In genomic region chr7:150325110-150325611, GRCh38 we compare ENCODE assay signal across 10 cellular contexts. TPM values are rescaled to one million over a fixed set of nuclear protein-coding genes. Genes with fewer than 3 reads are reported as not detected.
DNase-seq lines count a peak whose midpoint lies in the region; ATAC-seq and TF ChIP-seq lines count a peak whose summit lies in the region.
"Had no signal": no experiment of that assay in that cellular context is flagged by ENCODE, and none has a peak within 500 bp of the region (broad histone marks: within the 10 kb centered on the region; RNA-seq: fewer than 3 reads in every experiment).

No MANE protein-coding gene starts in this region.

- POLR2A ChIA-PET in activated naive CD8-positive, alpha-beta T cell treated with anti-CD3 and anti-CD28 coated beads, Interleukin-2, amount 10 ng/mL, durations not matched to agents 7 days and 5 days (lab: Charles Lee): no interaction called here

- H3K27me3 Mint-ChIP-seq in activated naive CD4-positive, alpha-beta T cell treated with anti-CD3 and anti-CD28 coated beads, Interleukin-2, amount 50 U/mL, for 24 hours: no peaks in the 10 kb centered on the region
- no peaks in the 10 kb centered on the region for H3K27me3 Mint-ChIP-seq in activated naive CD8-positive, alpha-beta T cell treated with anti-CD3 and anti-CD28 coated beads, Interleukin-2, amount 10 ng/mL, durations not matched to agents 7 days and 5 days
- no peaks in the 10 kb centered on the region for H3K27me3 Mint-ChIP-seq in type B pancreatic cell

- H3K27ac ChIP-seq in left lung: peak overlapping the region; percentile 94 to 95

- peak overlapping the region; percentile 100 for H3K27ac Mint-ChIP-seq in activated naive CD4-positive, alpha-beta T cell treated with anti-CD3 and anti-CD28 coated beads, Interleukin-2, amount 50 U/mL, for 24 hours
- peak overlapping the region; percentile 98 for H3K27ac Mint-ChIP-seq in activated naive CD8-positive, alpha-beta T cell treated with anti-CD3 and anti-CD28 coated beads, Interleukin-2, amount 10 ng/mL, durations not matched to agents 7 days and 5 days
- H3K27ac Mint-ChIP-seq in type B pancreatic cell: peak overlapping the region; percentile 96

- peaks cover 46% of the 10 kb centered on the region for H3K4me1 Mint-ChIP-seq in activated naive CD4-positive, alpha-beta T cell treated with anti-CD3 and anti-CD28 coated beads, Interleukin-2, amount 50 U/mL, for 24 hours
- peaks cover 21% of the 10 kb centered on the region for H3K4me1 Mint-ChIP-seq in activated naive CD8-positive, alpha-beta T cell treated with anti-CD3 and anti-CD28 coated beads, Interleukin-2, amount 10 ng/mL, durations not matched to agents 7 days and 5 days
- H3K4me1 Mint-ChIP-seq in type B pancreatic cell (ENCODE audit: unreplicated experiment): peaks cover 25% of the 10 kb centered on the region

- peaks cover 0 to 33% of the 10 kb centered on the region in 2 donors for H3K36me3 ChIP-seq in left lung
- H3K36me3 ChIP-seq: BLaER1 treated with 17β-estradiol and CSF1 and Interleukin-3, amounts not matched to agents 10 nM and 100 nM had no signal

- H3K4me3 Mint-ChIP-seq in activated naive CD4-positive, alpha-beta T cell treated with anti-CD3 and anti-CD28 coated beads, Interleukin-2, amount 50 U/mL, for 24 hours: peak overlapping the region; percentile 98
- H3K4me3 Mint-ChIP-seq in activated naive CD8-positive, alpha-beta T cell treated with anti-CD3 and anti-CD28 coated beads, Interleukin-2, amount 10 ng/mL, durations not matched to agents 7 days and 5 days: peak overlapping the region; percentile 99
- peak overlapping the region; percentile 97 for H3K4me3 Mint-ChIP-seq in type B pancreatic cell

- no peak for DNase-seq in activated naive CD4-positive, alpha-beta T cell treated with Interleukin-2 at 50 U/mL for 16 hours
- DNase-seq in activated naive CD8-positive, alpha-beta T cell treated with anti-CD3 and anti-CD28 coated beads, Interleukin-2, amount 10 ng/mL, durations not matched to agents 7 days and 5 days: no peak
- DNase-seq in left lung (peak; percentile 72 to 86), type B pancreatic cell (ENCODE audit: extremely low spot score, unreplicated experiment) (no peak), NCI-H510A (lab: John Stamatoyannopoulos, UW) (no peak), GOT3 (lab: John Stamatoyannopoulos, UW) (no peak)
- DNase-seq: central memory CD4-positive, alpha-beta T cell had no signal

- H3K9me3 Mint-ChIP-seq in activated naive CD4-positive, alpha-beta T cell treated with anti-CD3 and anti-CD28 coated beads, Interleukin-2, amount 50 U/mL, for 24 hours: no peaks in the 10 kb centered on the region
- H3K9me3 Mint-ChIP-seq in activated naive CD8-positive, alpha-beta T cell treated with anti-CD3 and anti-CD28 coated beads, Interleukin-2, amount 10 ng/mL, durations not matched to agents 7 days and 5 days: no peaks in the 10 kb centered on the region
- H3K9me3 Mint-ChIP-seq in type B pancreatic cell: no peaks in the 10 kb centered on the region

- H3K4me1 ChIP-seq in left lung: peaks cover 27 to 43% of the 10 kb centered on the region in 2 donors

- peak overlapping the region in 1 of 2 donors; percentile 57 for H3K4me3 ChIP-seq in left lung
- H3K4me3 ChIP-seq: BLaER1 treated with 17β-estradiol and CSF1 and Interleukin-3, amounts not matched to agents 10 nM and 100 nM had no signal

- H3K36me3 Mint-ChIP-seq in activated naive CD4-positive, alpha-beta T cell treated with anti-CD3 and anti-CD28 coated beads, Interleukin-2, amount 50 U/mL, for 24 hours: peaks cover 19% of the 10 kb centered on the region
- H3K36me3 Mint-ChIP-seq in activated naive CD8-positive, alpha-beta T cell treated with anti-CD3 and anti-CD28 coated beads, Interleukin-2, amount 10 ng/mL, durations not matched to agents 7 days and 5 days: peaks cover 12% of the 10 kb centered on the region
- H3K36me3 Mint-ChIP-seq in type B pancreatic cell: peaks cover 16% of the 10 kb centered on the region

- H3K9me3 ChIP-seq in left lung: no peaks in the 10 kb centered on the region

- TF ChIP-seq CTCF in left lung (IDR thresholded peaks at IDR 0.05) (no peak), type B pancreatic cell (conservative IDR thresholded peaks at IDR 0.05) (no peak)

- no peak for ATAC-seq in activated naive CD8-positive, alpha-beta T cell treated with anti-CD3 and anti-CD28 coated beads, Interleukin-2, amount 10 ng/mL, durations not matched to agents 7 days and 5 days (ENCODE audit: low read depth)
- ATAC-seq in left lung (peak; percentile 4), HG03342 (IDR thresholded peaks at IDR 0.05; ENCODE audit: unreplicated experiment) (no peak)

- intact Hi-C loops in left lung (cut with DNase I): no loop called here

- H3K27me3 ChIP-seq in left lung: peaks cover 0 to 14% of the 10 kb centered on the region in 2 donors

RNA-seq across cellular contexts. Expression of gene ACTR3C, which starts 1.8 kb away (rescaled TPM):
- total RNA-seq in activated naive CD8-positive, alpha-beta T cell treated with anti-CD3 and anti-CD28 coated beads, Interleukin-2, amount 10 ng/mL, durations not matched to agents 7 days and 5 days: 1 to 10 TPM; 6.4 to 7.0 TPM
- total RNA-seq in left lung (10 to 100 TPM; 24.0 to 25.1 TPM), type B pancreatic cell (ENCODE audit: low replicate concordance) (4.8 and 8.7 TPM in 2 replicates)

RNA-seq across cellular contexts. Expression of gene LRRC61, which starts 2.0 kb away (rescaled TPM):
- total RNA-seq in activated naive CD8-positive, alpha-beta T cell treated with anti-CD3 and anti-CD28 coated beads, Interleukin-2, amount 10 ng/mL, durations not matched to agents 7 days and 5 days: 10 to 100 TPM; 16.6 to 17.2 TPM
- total RNA-seq in left lung (10 to 100 TPM in 1 of 2 donors, 1 to 10 TPM in 1; 9.0 to 15.8 TPM), type B pancreatic cell (ENCODE audit: low replicate concordance) (13.0 and 17.7 TPM in 2 replicates)

RNA-seq across cellular contexts. Expression of gene RARRES2, which starts 16.3 kb away (rescaled TPM):
- not detected for total RNA-seq in activated naive CD8-positive, alpha-beta T cell treated with anti-CD3 and anti-CD28 coated beads, Interleukin-2, amount 10 ng/mL, durations not matched to agents 7 days and 5 days
- total RNA-seq in left lung (100 to 1,000 TPM; 133 to 162 TPM), type B pancreatic cell (ENCODE audit: low replicate concordance) (16.3 and 109 TPM in 2 replicates)

RNA-seq across cellular contexts. Expression of gene REPIN1, which starts 43.5 kb away (rescaled TPM):
- total RNA-seq in activated naive CD8-positive, alpha-beta T cell treated with anti-CD3 and anti-CD28 coated beads, Interleukin-2, amount 10 ng/mL, durations not matched to agents 7 days and 5 days: 10 to 100 TPM; 53.4 to 57.5 TPM
- 100 to 1,000 TPM in 1 of 2 donors, 10 to 100 TPM in 1; 81.4 to 110 TPM for total RNA-seq in left lung
- 142 and 154 TPM in 2 replicates for total RNA-seq in type B pancreatic cell (ENCODE audit: low replicate concordance)

RNA-seq across cellular contexts. Expression of gene ZNF775, which starts 54.0 kb away (rescaled TPM):
- 1 to 10 TPM; 5.4 to 6.4 TPM for total RNA-seq in activated naive CD8-positive, alpha-beta T cell treated with anti-CD3 and anti-CD28 coated beads, Interleukin-2, amount 10 ng/mL, durations not matched to agents 7 days and 5 days
- total RNA-seq in left lung (1 to 10 TPM; 5.2 to 5.6 TPM), type B pancreatic cell (ENCODE audit: low replicate concordance) (6.9 and 12.3 TPM in 2 replicates)

Comparison
In these comparisons a context has a peak if more than half of its experiments do, and no peak if none do; other contexts are left out.
1. DNase-seq: peak in left lung (2 of 2); none in activated naive CD4-positive, alpha-beta T cell treated with Interleukin-2 at 50 U/mL for 16 hours (single experiment), activated naive CD8-positive, alpha-beta T cell treated with anti-CD3 and anti-CD28 coated beads, Interleukin-2, amount 10 ng/mL, durations not matched to agents 7 days and 5 days (single experiment), type B pancreatic cell (single experiment), NCI-H510A (single experiment) and GOT3 (single experiment).
2. RNA of gene RARRES2, which starts 16.3 kb away (total RNA-seq): 133 to 162 TPM in left lung and 16.3 to 109 TPM in type B pancreatic cell; not detected in activated naive CD8-positive, alpha-beta T cell treated with anti-CD3 and anti-CD28 coated beads, Interleukin-2, amount 10 ng/mL, durations not matched to agents 7 days and 5 days; every median in the first group is over 10 times any median in the second.
3. Peak in every context shown above with its lines, with median percentiles within 50 percentile points of each other: H3K27ac Mint-ChIP-seq and H3K4me3 Mint-ChIP-seq.